In genomic region chr22:30196141-30196866, GRCh38 we compare ENCODE assay signal across 8 cellular contexts. TPM values are rescaled to one million over a fixed set of nuclear protein-coding genes. Genes with fewer than 3 reads are reported as not detected.
DNase-seq lines count a peak whose midpoint lies in the region; ATAC-seq and TF ChIP-seq lines count a peak whose summit lies in the region.

No MANE protein-coding gene starts in this region.

- DNase-seq in activated naive CD4-positive, alpha-beta T cell treated with Interleukin-2 at 50 U/mL for 16 hours, result peak; percentile 71
- DNase-seq in activated naive CD4-positive, alpha-beta T cell (lab: John Stamatoyannopoulos, UW), result no peak
- peak; percentile 81 for DNase-seq in NCI-H510A (lab: John Stamatoyannopoulos, UW)
- peak; percentile 81 for DNase-seq in activated CD8-positive, alpha-beta T cell treated with anti-CD3 and anti-CD28 coated beads, Interleukin-2, amount 10 ng/mL, durations not matched to agents 7 days and 5 days
- peak; percentile 30 for DNase-seq in esophagus squamous epithelium (lab: John Stamatoyannopoulos, UW)
- DNase-seq in nephron progenitor cell, result peak; percentile 79
- peak; percentile 63 for DNase-seq in thoracic aorta (ENCODE audit: low spot score)

- CTCF ChIA-PET in activated CD8-positive, alpha-beta T cell treated with anti-CD3 and anti-CD28 coated beads, Interleukin-2, amount 10 ng/mL, durations not matched to agents 7 days and 5 days (lab: Charles Lee), result interaction anchor here (0.7 to 2.7 kb wide), 7 partner anchors 10 to 92 kb away, joined by 3 to 14 read pairs (median 4); no protein-coding TSS in a partner anchor

- TF ChIP-seq CTCF in esophagus squamous epithelium (IDR thresholded peaks at IDR 0.05), result no peak
- TF ChIP-seq CTCF in nephron progenitor cell (IDR thresholded peaks at IDR 0.05), result no peak
- TF ChIP-seq CTCF in thoracic aorta (IDR thresholded peaks at IDR 0.05), result no peak

- no peaks in the 10 kb centered on the region for H3K27me3 Mint-ChIP-seq in activated CD8-positive, alpha-beta T cell treated with anti-CD3 and anti-CD28 coated beads, Interleukin-2, amount 10 ng/mL, durations not matched to agents 7 days and 5 days (ENCODE audit: low read depth)
- peaks cover 26% of the 10 kb centered on the region for H3K27me3 Mint-ChIP-seq in nephron progenitor cell (ENCODE audit: low read depth, poor library complexity)

- peaks cover 81% of the 10 kb centered on the region for H3K4me1 Mint-ChIP-seq in activated CD8-positive, alpha-beta T cell treated with anti-CD3 and anti-CD28 coated beads, Interleukin-2, amount 10 ng/mL, durations not matched to agents 7 days and 5 days (ENCODE audit: low read depth)
- H3K4me1 Mint-ChIP-seq in nephron progenitor cell, result peaks cover 64% of the 10 kb centered on the region

- no peaks in the 10 kb centered on the region for H3K9me3 ChIP-seq in esophagus squamous epithelium
- no peaks in the 10 kb centered on the region for H3K9me3 ChIP-seq in thoracic aorta

- no peak for TF ChIP-seq POLR2A in esophagus squamous epithelium (IDR thresholded peaks at IDR 0.05)

- peak overlapping the region in 2 of 4 donors; percentile 12 to 44 for H3K4me3 ChIP-seq in esophagus squamous epithelium
- peak overlapping the region; percentile 30 for H3K4me3 ChIP-seq in thoracic aorta

- WGBS in esophagus squamous epithelium, 2 donors, result 0 to 4% methylated on average over 8 to 11 of the region's 11 CpGs

- H3K36me3 Mint-ChIP-seq in activated CD8-positive, alpha-beta T cell treated with anti-CD3 and anti-CD28 coated beads, Interleukin-2, amount 10 ng/mL, durations not matched to agents 7 days and 5 days (ENCODE audit: low read depth), result peaks cover 38% of the 10 kb centered on the region
- H3K36me3 Mint-ChIP-seq in nephron progenitor cell (ENCODE audit: low read depth), result no peaks in the 10 kb centered on the region

- H3K9me3 Mint-ChIP-seq in activated CD8-positive, alpha-beta T cell treated with anti-CD3 and anti-CD28 coated beads, Interleukin-2, amount 10 ng/mL, durations not matched to agents 7 days and 5 days (ENCODE audit: insufficient read depth), result no peaks in the 10 kb centered on the region
- H3K9me3 Mint-ChIP-seq in nephron progenitor cell, result peaks cover 4% of the 10 kb centered on the region

- POLR2A ChIA-PET in activated CD8-positive, alpha-beta T cell treated with anti-CD3 and anti-CD28 coated beads, Interleukin-2, amount 10 ng/mL, durations not matched to agents 7 days and 5 days (lab: Charles Lee), result interaction anchor here (0.5 to 1.8 kb wide), 11 partner anchors 9 to 841 kb away, joined by 3 to 13 read pairs (median 4); no protein-coding TSS in a partner anchor

- H3K27ac Mint-ChIP-seq in activated CD8-positive, alpha-beta T cell treated with anti-CD3 and anti-CD28 coated beads, Interleukin-2, amount 10 ng/mL, durations not matched to agents 7 days and 5 days, result peak overlapping the region; percentile 94
- H3K27ac Mint-ChIP-seq in nephron progenitor cell, result peak overlapping the region; percentile 99

- H3K27ac ChIP-seq in esophagus squamous epithelium, result peak overlapping the region; percentile 72 to 90 (median 86)
- peak overlapping the region; percentile 71 to 78 for H3K27ac ChIP-seq in thoracic aorta

- ATAC-seq in activated CD8-positive, alpha-beta T cell treated with anti-CD3 and anti-CD28 coated beads, Interleukin-2, amount 10 ng/mL, durations not matched to agents 7 days and 5 days, result peak; percentile 72
- ATAC-seq in thoracic aorta (ENCODE audit: insufficient number of reproducible peaks, low FRiP score, low read depth) (peak; percentile 71), GM21381 (IDR thresholded peaks at IDR 0.05; ENCODE audit: unreplicated experiment) (no peak)

- peak overlapping the region; percentile 47 for H3K4me3 Mint-ChIP-seq in activated CD8-positive, alpha-beta T cell treated with anti-CD3 and anti-CD28 coated beads, Interleukin-2, amount 10 ng/mL, durations not matched to agents 7 days and 5 days
- H3K4me3 Mint-ChIP-seq in nephron progenitor cell, result peak overlapping the region; percentile 70

- H3K4me1 ChIP-seq in esophagus squamous epithelium (peaks cover 14 to 47% (median 20%) of the 10 kb centered on the region in 3 donors), thoracic aorta (ENCODE audit: control insufficient read depth in 1 of 2, low read depth in 2 of 2) (peaks cover 10 to 20% of the 10 kb centered on the region in 2 donors)

- H3K27me3 ChIP-seq in esophagus squamous epithelium, result peaks cover 0 to under 1% (median 0%) of the 10 kb centered on the region in 4 donors
- H3K27me3 ChIP-seq in thoracic aorta (replicated peaks; ENCODE audit: insufficient read depth), result no peaks in the 10 kb centered on the region

- H3K36me3 ChIP-seq in esophagus squamous epithelium, result no peaks in the 10 kb centered on the region
- no peaks in the 10 kb centered on the region for H3K36me3 ChIP-seq in thoracic aorta

- intact Hi-C loops in esophagus squamous epithelium (cut with DNase I), result no loop called here

RNA-seq across cellular contexts. Expression of gene LIF, which starts 50.3 kb away (rescaled TPM):
- 100 to 1,000 TPM; 532 to 569 TPM for total RNA-seq in activated CD8-positive, alpha-beta T cell treated with anti-CD3 and anti-CD28 coated beads, Interleukin-2, amount 10 ng/mL, durations not matched to agents 7 days and 5 days
- under 1 TPM; 0.08 to 0.76 (median 0.10) TPM for total RNA-seq in esophagus squamous epithelium
- 10 to 100 TPM in 1 of 2 donors, 1 to 10 TPM in 1; 1.4 to 11.3 TPM for total RNA-seq in thoracic aorta

Comparison
In these comparisons a context has a peak if more than half of its experiments do, and no peak if none do; other contexts are left out.
1. DNase-seq: peak in activated naive CD4-positive, alpha-beta T cell treated with Interleukin-2 at 50 U/mL for 16 hours (single experiment), NCI-H510A (single experiment), activated CD8-positive, alpha-beta T cell treated with anti-CD3 and anti-CD28 coated beads, Interleukin-2, amount 10 ng/mL, durations not matched to agents 7 days and 5 days (single experiment), esophagus squamous epithelium (single experiment), nephron progenitor cell (single experiment) and thoracic aorta (single experiment); none in activated naive CD4-positive, alpha-beta T cell (0 of 4).
2. RNA of gene LIF, which starts 50.3 kb away (total RNA-seq): 532 to 569 TPM in activated CD8-positive, alpha-beta T cell treated with anti-CD3 and anti-CD28 coated beads, Interleukin-2, amount 10 ng/mL, durations not matched to agents 7 days and 5 days; 1.4 to 11.3 TPM in thoracic aorta and 0.08 to 0.76 TPM in esophagus squamous epithelium; every median in the first group is over 10 times any median in the second.